In the genomic region with DNA sequence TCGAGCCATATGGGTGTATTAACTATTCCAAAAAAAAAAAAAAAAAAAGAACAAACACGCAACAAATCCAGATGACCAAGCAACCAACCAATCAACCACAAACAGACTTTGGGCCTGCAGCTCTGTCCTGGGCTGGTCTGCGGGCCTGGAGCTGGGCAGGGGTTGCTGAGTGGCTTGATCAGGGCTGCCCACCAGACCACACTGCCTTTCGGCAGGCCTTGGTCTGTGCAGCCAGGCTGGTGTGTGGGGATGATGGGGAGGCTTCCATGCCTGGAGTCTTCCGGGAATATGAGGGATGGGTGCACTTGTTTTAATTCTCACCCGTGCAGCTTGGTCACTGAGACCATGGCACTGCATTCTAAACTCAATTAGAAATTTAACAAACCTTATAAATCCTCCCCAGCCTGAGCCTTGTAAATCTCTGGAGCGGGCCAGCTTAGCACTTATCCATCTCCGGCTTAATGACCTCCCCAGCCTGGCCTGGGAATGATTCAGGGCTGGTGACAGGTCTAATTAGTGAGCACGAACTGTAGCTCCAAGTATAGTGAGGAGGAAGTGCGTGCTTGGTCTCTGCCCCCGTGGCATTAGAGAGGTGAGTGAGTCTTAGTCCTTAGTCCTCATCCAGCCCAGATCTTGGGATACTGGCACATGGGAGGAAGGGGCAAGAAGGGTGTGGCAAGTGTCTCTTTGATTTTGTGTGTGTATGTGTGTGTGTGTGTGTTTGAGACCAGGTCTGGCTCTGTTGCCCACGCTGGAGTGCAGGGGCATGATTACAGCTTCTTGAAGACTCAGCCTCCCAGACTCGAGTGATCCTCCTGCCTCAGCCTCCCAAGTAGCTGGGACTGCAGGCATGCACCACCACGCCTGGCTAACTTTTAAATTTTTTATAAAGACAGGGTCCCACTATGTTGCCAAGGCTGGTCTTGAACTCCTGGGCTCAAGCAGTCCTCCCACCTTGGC, we compare ENCODE assay signal across 20 cellular contexts.
A peak's percentile ranks its signal among the peaks of the same experiment; 100 is the strongest.
DNase-seq lines count a peak whose midpoint lies in the region; ATAC-seq and TF ChIP-seq lines count a peak whose summit lies in the region.
"Had no signal": no experiment of that assay in that cellular context is flagged by ENCODE, and none has a peak within 500 bp of the region (broad histone marks: within the 10 kb centered on the region; RNA-seq: fewer than 3 reads in every experiment).

No MANE protein-coding gene starts in this region.

- no peak overlapping the region for H3K4me3 Mint-ChIP-seq in activated CD8-positive, alpha-beta T cell treated with anti-CD3 and anti-CD28 coated beads, Interleukin-2, amount 10 ng/mL, durations not matched to agents 7 days and 5 days
- H3K4me3 Mint-ChIP-seq: CD8-positive, alpha-beta memory T cell; HFFc6 had no signal

- WGBS in heart left ventricle, 4 donors: 60 to 66% (median 64%) methylated on average over 14 of the region's 14 CpGs

- peak; percentile 54 for DNase-seq in cardiac septum (ENCODE audit: low spot score)
- no peak for DNase-seq in heart left ventricle
- peak; percentile 47 for DNase-seq in coronary artery (ENCODE audit: low spot score)
- peak; percentile 71 for DNase-seq in mesenteric fat pad (ENCODE audit: low spot score)
- peak; percentile 40 for DNase-seq in upper lobe of right lung
- DNase-seq in activated CD8-positive, alpha-beta T cell treated with anti-CD3 and anti-CD28 coated beads, Interleukin-2, amount 10 ng/mL, durations not matched to agents 7 days and 5 days: no peak
- no peak for DNase-seq in D341Med (ENCODE audit: low spot score)
- no peak for DNase-seq in GM19240 (ENCODE audit: insufficient read length, low spot score)
- DNase-seq: CD8-positive, alpha-beta memory T cell; DMS79; HFFc6; NCI-H1436; NCI-H1930; NCI-H226; NCI-H526 had no signal

- no peak overlapping the region for H3K27ac Mint-ChIP-seq in activated CD8-positive, alpha-beta T cell treated with anti-CD3 and anti-CD28 coated beads, Interleukin-2, amount 10 ng/mL, durations not matched to agents 7 days and 5 days
- H3K27ac Mint-ChIP-seq: CD8-positive, alpha-beta memory T cell; HFFc6 had no signal

- no peaks in the 10 kb centered on the region for H3K9me3 Mint-ChIP-seq in activated CD8-positive, alpha-beta T cell treated with anti-CD3 and anti-CD28 coated beads, Interleukin-2, amount 10 ng/mL, durations not matched to agents 7 days and 5 days (ENCODE audit: insufficient read depth)
- H3K9me3 Mint-ChIP-seq: CD8-positive, alpha-beta memory T cell; HFFc6 had no signal

- CTCF ChIA-PET in activated CD8-positive, alpha-beta T cell treated with anti-CD3 and anti-CD28 coated beads, Interleukin-2, amount 10 ng/mL, durations not matched to agents 7 days and 5 days (lab: Charles Lee): no interaction called here

- no peaks in the 10 kb centered on the region for H3K4me1 Mint-ChIP-seq in activated CD8-positive, alpha-beta T cell treated with anti-CD3 and anti-CD28 coated beads, Interleukin-2, amount 10 ng/mL, durations not matched to agents 7 days and 5 days (ENCODE audit: low read depth)
- H3K4me1 Mint-ChIP-seq: CD8-positive, alpha-beta memory T cell had no signal

- H3K9me3 ChIP-seq in heart left ventricle (no peaks in the 10 kb centered on the region), upper lobe of right lung (no peaks in the 10 kb centered on the region)
- H3K9me3 ChIP-seq: A549, BLaER1, Peyer's patch had no signal

- POLR2A ChIA-PET in activated CD8-positive, alpha-beta T cell treated with anti-CD3 and anti-CD28 coated beads, Interleukin-2, amount 10 ng/mL, durations not matched to agents 7 days and 5 days (lab: Charles Lee): no interaction called here

- peaks cover 3 to 49% (median 24%) of the 10 kb centered on the region in 9 donors for H3K27me3 ChIP-seq in heart left ventricle
- peaks cover 23% of the 10 kb centered on the region for H3K27me3 ChIP-seq in upper lobe of right lung
- H3K27me3 ChIP-seq: BLaER1, Peyer's patch had no signal

- intact Hi-C loops in cardiac septum (cut with DNase I): no loop called here
- intact Hi-C loops in heart left ventricle (cut with DNase I): no loop called here
- intact Hi-C loops in upper lobe of right lung (cut with DNase I): no loop called here

- ATAC-seq in heart left ventricle (no peak), upper lobe of right lung (no peak)
- ATAC-seq in activated CD8-positive, alpha-beta T cell treated with anti-CD3 and anti-CD28 coated beads, Interleukin-2, amount 10 ng/mL, durations not matched to agents 7 days and 5 days: no peak
- ATAC-seq: A549, Right ventricle myocardium inferior had no signal

- no peaks in the 10 kb centered on the region for H3K4me1 ChIP-seq in heart left ventricle
- H3K4me1 ChIP-seq in upper lobe of right lung: no peaks in the 10 kb centered on the region
- H3K4me1 ChIP-seq: A549, Peyer's patch had no signal

- H3K36me3 ChIP-seq in heart left ventricle (no peaks in the 10 kb centered on the region), upper lobe of right lung (no peaks in the 10 kb centered on the region)
- H3K36me3 ChIP-seq: BLaER1, Peyer's patch had no signal

- TF ChIP-seq CTCF in heart left ventricle (IDR thresholded peaks at IDR 0.05): no peak
- no peak for TF ChIP-seq CTCF in coronary artery (IDR thresholded peaks at IDR 0.05)
- no peak for TF ChIP-seq CTCF in upper lobe of right lung (IDR thresholded peaks at IDR 0.05)

- no peak for TF ChIP-seq POLR2A in heart left ventricle (IDR thresholded peaks at IDR 0.05)

- H3K27me3 Mint-ChIP-seq in activated CD8-positive, alpha-beta T cell treated with anti-CD3 and anti-CD28 coated beads, Interleukin-2, amount 10 ng/mL, durations not matched to agents 7 days and 5 days (ENCODE audit: low read depth): peaks cover 21% of the 10 kb centered on the region

- H3K4me3 ChIP-seq in heart left ventricle (no peak overlapping the region), coronary artery (no peak overlapping the region), upper lobe of right lung (no peak overlapping the region)
- H3K4me3 ChIP-seq: A549, BLaER1, Peyer's patch had no signal

- no peaks in the 10 kb centered on the region for H3K36me3 Mint-ChIP-seq in activated CD8-positive, alpha-beta T cell treated with anti-CD3 and anti-CD28 coated beads, Interleukin-2, amount 10 ng/mL, durations not matched to agents 7 days and 5 days (ENCODE audit: low read depth)
- H3K36me3 Mint-ChIP-seq: CD8-positive, alpha-beta memory T cell had no signal

- no peak overlapping the region for H3K27ac ChIP-seq in heart left ventricle
- H3K27ac ChIP-seq in coronary artery: no peak overlapping the region
- no peak overlapping the region for H3K27ac ChIP-seq in upper lobe of right lung
- H3K27ac ChIP-seq: A549, BLaER1, KMS-11, Peyer's patch had no signal

Comparison
In these comparisons a context has a peak if more than half of its experiments do, and no peak if none do; other contexts are left out.
1. DNase-seq: peak in cardiac septum (single experiment), coronary artery (single experiment), mesenteric fat pad (single experiment) and upper lobe of right lung (single experiment); none in heart left ventricle (0 of 5), activated CD8-positive, alpha-beta T cell treated with anti-CD3 and anti-CD28 coated beads, Interleukin-2, amount 10 ng/mL, durations not matched to agents 7 days and 5 days (single experiment), D341Med (single experiment) and GM19240 (single experiment).